35 cellular contexts compared by ENCODE assay signal in the genomic region with DNA sequence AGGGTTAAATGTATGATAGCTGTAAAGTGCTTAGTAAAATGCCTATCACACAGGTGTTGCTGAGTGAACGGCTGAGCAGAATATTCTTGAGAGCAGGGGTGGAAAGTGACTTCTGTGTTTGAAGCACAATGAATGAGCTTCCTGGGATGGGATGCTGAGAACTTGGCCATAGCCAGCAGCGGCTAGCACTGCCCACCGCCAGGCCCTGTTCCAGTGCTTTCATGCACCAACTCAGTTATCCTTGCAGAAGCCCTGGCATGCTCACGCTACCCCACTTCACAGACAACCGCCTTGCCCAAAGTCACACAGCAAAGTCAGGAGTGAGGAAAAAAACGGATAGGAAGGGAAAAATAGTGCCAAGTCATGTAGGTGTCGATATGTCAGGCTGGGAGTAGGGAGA. TPM values are rescaled to one million over a fixed set of nuclear protein-coding genes. Genes with fewer than 3 reads are reported as not detected.
A peak's percentile ranks its signal among the peaks of the same experiment; 100 is the strongest.
DNase-seq lines count a peak whose midpoint lies in the region; ATAC-seq, FAIRE-seq and TF ChIP-seq lines count a peak whose summit lies in the region.
"Had no signal": no experiment of that assay in that cellular context is flagged by ENCODE, and none has a peak within 500 bp of the region (broad histone marks: within the 10 kb centered on the region; RNA-seq: fewer than 3 reads in every experiment).

No MANE protein-coding gene starts in this region.

- peaks cover 84% of the 10 kb centered on the region for H3F3A ChIP-seq in GM23248 (ENCODE audit: insufficient read depth)

- no peaks in the 10 kb centered on the region for H3K9me3 ChIP-seq in A549
- no peaks in the 10 kb centered on the region for H3K9me3 ChIP-seq in GM23248 (ENCODE audit: low read depth)
- no peaks in the 10 kb centered on the region for H3K9me3 ChIP-seq in osteoblast (ENCODE audit: low read depth, low read length)
- H3K9me3 ChIP-seq: BE2C, esophagus muscularis mucosa, lower lobe of right lung, SJSA1 had no signal

- H3K9me2 ChIP-seq in GM23248 (ENCODE audit: insufficient read depth), result no peaks in the 10 kb centered on the region

- peaks cover 35% of the 10 kb centered on the region for H3K36me3 Mint-ChIP-seq in WTC11
- H3K36me3 Mint-ChIP-seq in activated T-cell treated with anti-CD3 and anti-CD28 coated beads, Interleukin-2, amount 50 U/mL, for 4 hours (ENCODE audit: insufficient read depth), result peaks cover 23% of the 10 kb centered on the region

- in situ Hi-C loops in GM23248 (cut with MboI), result no loop called here

- DNase-seq in A549 (ENCODE audit: low read depth in 1 of 2, low spot score in 1 of 2) (no peak), GM23248 (no peak), WTC11 (ENCODE audit: low spot score) (no peak), osteoblast (ENCODE audit: insufficient read length, low spot score, missing footprints) (no peak), NCI-H187 (lab: John Stamatoyannopoulos, UW) (no peak)
- DNase-seq in activated T-cell treated with anti-CD3 and anti-CD28 coated beads, Interleukin-2, amount 50 U/mL, for 4 hours, result no peak
- DNase-seq: activated CD4-positive, alpha-beta T cell treated with anti-CD3 and anti-CD28 coated beads for 4 hours; activated effector memory CD4-positive, alpha-beta T cell treated with Interleukin-2 at 50 U/mL for 16 hours; activated naive CD8-positive, alpha-beta T cell treated with anti-CD3 and anti-CD28 coated beads for 36 hours; BE2C; CD8-positive, alpha-beta memory T cell; DMS 273 treated with DMSO at 0.1 percent for 48 hours; EL; endodermal cell; foreskin keratinocyte; H7; Kasumi-1; kidney glomerular epithelial cell; lower lobe of right lung; naive thymus-derived CD8-positive, alpha-beta T cell; NCI-H1417 treated with DMSO at 0.1 percent for 48 hours; NCI-H2081 treated with DMSO at 0.1 percent for 48 hours; NCI-H2227 treated with DMSO at 0.1 percent for 48 hours; NCI-H526 treated with DMSO at 0.1 percent for 48 hours; NK-92 treated with Interleukin-12 subunit alpha and Interleukin-12 subunit beta, amount 100 ng/mL, for 24 hours; occipital lobe; stimulated activated naive CD4-positive, alpha-beta T cell; T1000 had no signal

- CTCF ChIA-PET in A549 (lab: Yijun Ruan, JAX) (interaction anchor here (0.6 to 6.2 kb wide), 5 partner anchors 14 to 1004 kb away, joined by 3 to 37 read pairs (median 4); no protein-coding TSS in a partner anchor), WTC11 (lab: Charles Lee) (no interaction called here)

- peak overlapping the region; percentile 29 to 74; a peak in 4 of 6 replicates for H3K27ac ChIP-seq in A549
- peak overlapping the region; percentile 95; the same call in 1 of the 2 replicates for H3K27ac ChIP-seq in GM23248
- H3K27ac ChIP-seq in osteoblast (ENCODE audit: low read depth, low read length), result peak overlapping the region; percentile 2
- H3K27ac ChIP-seq: foreskin keratinocyte, lower lobe of right lung, SJSA1, VCaP had no signal

- no peak for TF ChIP-seq CTCF in A549 (IDR thresholded peaks at IDR 0.05)
- no peak for TF ChIP-seq CTCF in WTC11 (IDR thresholded peaks at IDR 0.05)
- TF ChIP-seq CTCF in osteoblast (IDR thresholded peaks at IDR 0.05; ENCODE audit: extremely low read depth, low read depth, low read length), result no peak

- POLR2A ChIA-PET in A549 (lab: Yijun Ruan, JAX) (interaction anchor here (1.3 kb wide), 1 partner anchor 10 kb away, joined by 3 read pairs; no protein-coding TSS in a partner anchor), WTC11 (lab: Charles Lee) (no interaction called here)

- H3K4me1 ChIP-seq in A549 (peaks cover 85% of the 10 kb centered on the region), GM23248 (ENCODE audit: insufficient read depth) (peaks cover 57% of the 10 kb centered on the region), osteoblast (ENCODE audit: insufficient read depth, low read length) (peaks cover 47% of the 10 kb centered on the region)

- H3K27ac Mint-ChIP-seq in WTC11, result peak overlapping the region; percentile 82; the same call in 1 of the 2 replicates
- H3K27ac Mint-ChIP-seq: activated naive CD8-positive, alpha-beta T cell treated with anti-CD3 and anti-CD28 coated beads for 36 hours; CD8-positive, alpha-beta memory T cell; dendritic cell treated with granulocyte-macrophage colony-stimulating factor and Interleukin-4, amounts not matched to agents 40 ng/mL and 50 ng/mL, for 4 days had no signal

- H3K4me1 Mint-ChIP-seq in WTC11, result peaks cover 5% of the 10 kb centered on the region; the same call in 1 of the 2 replicates
- H3K4me1 Mint-ChIP-seq in activated T-cell treated with anti-CD3 and anti-CD28 coated beads, Interleukin-2, amount 50 U/mL, for 4 hours (ENCODE audit: low read depth), result peaks cover 20% of the 10 kb centered on the region

- FAIRE-seq in A549 (lab: Jason Lieb, UNC), result no peak
- FAIRE-seq: RCC 7860, urothelium cell line had no signal

- no peak overlapping the region for H3K4me3 ChIP-seq in A549
- no peak overlapping the region for H3K4me3 ChIP-seq in GM23248
- no peak overlapping the region for H3K4me3 ChIP-seq in osteoblast (ENCODE audit: insufficient read depth, low read length)
- H3K4me3 ChIP-seq: esophagus muscularis mucosa, lower lobe of right lung, SJSA1 had no signal

- peaks cover 94% of the 10 kb centered on the region for H3K79me2 ChIP-seq in GM23248 (ENCODE audit: insufficient read depth)
- H3K79me2 ChIP-seq in osteoblast (ENCODE audit: insufficient read depth, low read length), result peaks cover 87% of the 10 kb centered on the region

- no peaks in the 10 kb centered on the region for H3K27me3 Mint-ChIP-seq in WTC11 (ENCODE audit: low read depth)
- H3K27me3 Mint-ChIP-seq in activated T-cell treated with anti-CD3 and anti-CD28 coated beads, Interleukin-2, amount 50 U/mL, for 4 hours (ENCODE audit: low read depth), result no peaks in the 10 kb centered on the region
- H3K27me3 Mint-ChIP-seq: activated naive CD8-positive, alpha-beta T cell treated with anti-CD3 and anti-CD28 coated beads for 36 hours; CD8-positive, alpha-beta memory T cell; dendritic cell treated with granulocyte-macrophage colony-stimulating factor and Interleukin-4, amounts not matched to agents 40 ng/mL and 50 ng/mL, for 4 days; naive thymus-derived CD8-positive, alpha-beta T cell had no signal

- H3K4me2 ChIP-seq in A549, result no peak overlapping the region
- no peak overlapping the region for H3K4me2 ChIP-seq in GM23248 (ENCODE audit: unreplicated experiment)
- no peak overlapping the region for H3K4me2 ChIP-seq in osteoblast (ENCODE audit: insufficient read depth, low read length)

- H4K20me1 ChIP-seq in GM23248 (ENCODE audit: insufficient read depth) (no peaks in the 10 kb centered on the region), osteoblast (ENCODE audit: insufficient read depth, low read length) (peaks cover 5% of the 10 kb centered on the region)

- no peaks in the 10 kb centered on the region for H3K9me3 Mint-ChIP-seq in WTC11
- no peaks in the 10 kb centered on the region for H3K9me3 Mint-ChIP-seq in activated T-cell treated with anti-CD3 and anti-CD28 coated beads, Interleukin-2, amount 50 U/mL, for 4 hours
- H3K9me3 Mint-ChIP-seq: activated naive CD8-positive, alpha-beta T cell treated with anti-CD3 and anti-CD28 coated beads for 36 hours; CD8-positive, alpha-beta memory T cell; dendritic cell treated with granulocyte-macrophage colony-stimulating factor and Interleukin-4, amounts not matched to agents 40 ng/mL and 50 ng/mL, for 4 days; endodermal cell; naive thymus-derived CD8-positive, alpha-beta T cell had no signal

- 90% methylated on average over 7 of the region's 7 CpGs for WGBS in A549 (ENCODE audit: missing lambda C conversion rate)
- 87% methylated on average over 7 of the region's 7 CpGs for WGBS in GM23248 (ENCODE audit: low coverage in 1 of 2, low lambda C conversion rate in 2 of 2, missing lambda C conversion rate in 2 of 2), 2 experiments

- H3K9ac ChIP-seq in GM23248, result no peak overlapping the region

- peaks cover 42% of the 10 kb centered on the region for H3K36me3 ChIP-seq in GM23248 (ENCODE audit: low read depth)
- peaks cover 44% of the 10 kb centered on the region for H3K36me3 ChIP-seq in osteoblast (ENCODE audit: insufficient read depth, low read length)

- no peaks in the 10 kb centered on the region for H3K27me3 ChIP-seq in GM23248 (replicated peaks; ENCODE audit: insufficient read depth)
- no peaks in the 10 kb centered on the region for H3K27me3 ChIP-seq in osteoblast (ENCODE audit: insufficient read depth, low read length)
- H3K27me3 ChIP-seq: BE2C, esophagus muscularis mucosa, foreskin keratinocyte, SJSA1 had no signal

- ATAC-seq in A549 (no peak), WTC11 (no peak), HG03108 (IDR thresholded peaks at IDR 0.05; ENCODE audit: unreplicated experiment) (no peak)
- ATAC-seq in activated T-cell treated with anti-CD3 and anti-CD28 coated beads, Interleukin-2, amount 50 U/mL, for 4 hours, result no peak
- ATAC-seq: foreskin keratinocyte; lower lobe of right lung; naive thymus-derived CD8-positive, alpha-beta T cell had no signal

- TF ChIP-seq EP300 in A549 (IDR thresholded peaks at IDR 0.05), result no peak

- H2AFZ ChIP-seq in GM23248, result no peak overlapping the region
- H2AFZ ChIP-seq in osteoblast (ENCODE audit: low read length), result no peak overlapping the region

- TF ChIP-seq POLR2A in A549 (IDR thresholded peaks at IDR 0.05; ENCODE audit: low read length), result no peak

- TF ChIP-seq RAD21 in A549 (conservative IDR thresholded peaks at IDR 0.05 in 1 of 2, IDR thresholded peaks at IDR 0.05 in 1 of 2), result no peak

- H3K4me3 Mint-ChIP-seq in WTC11, result no peak overlapping the region
- no peak overlapping the region for H3K4me3 Mint-ChIP-seq in activated T-cell treated with anti-CD3 and anti-CD28 coated beads, Interleukin-2, amount 50 U/mL, for 4 hours
- H3K4me3 Mint-ChIP-seq: activated naive CD8-positive, alpha-beta T cell treated with anti-CD3 and anti-CD28 coated beads for 36 hours; CD8-positive, alpha-beta memory T cell; dendritic cell treated with granulocyte-macrophage colony-stimulating factor and Interleukin-4, amounts not matched to agents 40 ng/mL and 50 ng/mL, for 4 days; endodermal cell; naive thymus-derived CD8-positive, alpha-beta T cell had no signal

TF ChIP-seq in A549, 52 proteins besides CTCF, POLR2A, EP300 and RAD21:
- TF ChIP-seq MAFK (IDR thresholded peaks at IDR 0.05; ENCODE audit: partially characterized antibody) (peak; percentile 43), FOXS1 (CRISPR knock-in tag; IDR thresholded peaks at IDR 0.05) (no peak)

TF ChIP-seq in WTC11, 78 proteins besides CTCF, POLR2A, EP300 and RAD21 (continues in another document):
- TF ChIP-seq NFATC4 (CRISPR knock-in tag; IDR thresholded peaks at IDR 0.05) (no peak), GTF2I (CRISPR knock-in tag; conservative IDR thresholded peaks at IDR 0.05) (no peak)

RNA-seq across cellular contexts. Expression of gene DYNC1H1, which starts 10.9 kb away (rescaled TPM):
- 187 and 379 TPM in 2 replicates for polyA plus RNA-seq in A549 (2011; rRNA removed)
- polyA plus RNA-seq in A549 (2012; cell fraction: cytosol; rRNA removed), result 156 and 163 TPM in 2 replicates
- 1,193 and 1,318 TPM in 2 replicates for polyA plus RNA-seq in A549 (2012; cell fraction: nucleus; rRNA removed)
- polyA plus RNA-seq in A549 (2017; fragmentation: RNase III; extraction: RNeasy Plus Mini Kit Qiagen cat#74134 plus additional on column Dnase treatment), result 154 to 197 TPM (median 177 TPM) in 3 replicates
- polyA minus RNA-seq in A549 (2011; rRNA and poly(A)+ RNA removed), result 837 and 1,039 TPM in 2 replicates
- 391 and 475 TPM in 2 replicates for total RNA-seq in GM23248 (2014; rRNA removed; shearing (Covaris generic))
- polyA plus RNA-seq in GM23248 (2016; fragmentation: Nextera tagmentation; extraction: Ambion mirVana), result 174 and 181 TPM in 2 replicates
- 382 to 438 TPM (median 392 TPM) in 3 replicates for total RNA-seq in WTC11 (2021)
- total RNA-seq in osteoblast, result 332 and 340 TPM in 2 replicates
- total RNA-seq in activated T-cell treated with anti-CD3 and anti-CD28 coated beads, Interleukin-2, amount 50 U/mL, for 4 hours, result 100 to 1,000 TPM; 198 to 211 (median 204) TPM

Comparison
In these comparisons a context has a peak if more than half of its experiments do, and no peak if none do; other contexts are left out.
1. H3K27ac ChIP-seq: peak in every context shown above with its lines; median percentile 95 in GM23248; 52 in A549; 2 in osteoblast.